Comparison of ENCODE assay signal across 23 cellular contexts in the genomic region with DNA sequence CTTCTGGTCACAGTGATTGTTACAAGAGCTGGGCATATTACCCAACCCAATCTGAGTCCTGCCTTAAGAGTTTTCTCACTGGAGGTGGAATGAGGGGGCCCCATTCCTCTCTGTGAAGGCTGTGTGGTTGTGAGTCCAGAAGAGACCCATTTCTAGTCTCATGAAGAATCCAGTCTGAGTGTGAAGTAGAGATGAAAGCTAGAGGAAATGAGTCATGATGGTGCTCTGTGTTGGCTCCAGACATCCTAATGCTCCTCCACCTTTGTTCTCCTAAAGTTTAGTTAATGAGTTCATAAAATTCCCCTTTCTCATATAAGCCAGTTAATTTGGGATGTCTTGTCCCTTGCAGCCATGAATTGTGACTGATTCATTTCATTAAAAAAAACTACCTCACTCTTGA. TPM values are rescaled to one million over a fixed set of nuclear protein-coding genes. Genes with fewer than 3 reads are reported as not detected.
DNase-seq lines count a peak whose midpoint lies in the region; ATAC-seq and TF ChIP-seq lines count a peak whose summit lies in the region.
"Had no signal": no experiment of that assay in that cellular context is flagged by ENCODE, and none has a peak within 500 bp of the region (broad histone marks: within the 10 kb centered on the region; RNA-seq: fewer than 3 reads in every experiment).

No MANE protein-coding gene starts in this region.

- DNase-seq in AG08395 (ENCODE audit: low spot score): peak; percentile 36
- peak; percentile 58 for DNase-seq in IMR-90
- peak; percentile 36 for DNase-seq in astrocyte of the hippocampus (ENCODE audit: low read depth, low spot score)
- DNase-seq in islet precursor cell: peak; percentile 54
- no peak for DNase-seq in midbrain (lab: John Stamatoyannopoulos, UW)
- no peak for DNase-seq in sciatic nerve (ENCODE audit: low spot score)
- no peak for DNase-seq in HPDE6-E6E7 (ENCODE audit: extremely low spot score)
- no peak for DNase-seq in activated T-cell treated with anti-CD3 and anti-CD28 coated beads, Interleukin-2, amount 50 U/mL, for 1 hour
- DNase-seq: activated CD4-positive, CD25-positive, alpha-beta regulatory T cell treated with anti-CD3 and anti-CD28 coated beads, Interleukin-2, amount 50 U/mL, for 72 hours; adrenal gland; CD4-positive, alpha-beta memory T cell; H9; heart left ventricle; NCI-H1105 treated with DMSO at 0.1 percent for 48 hours; nephron progenitor cell; NK-92 treated with Interleukin-12 subunit alpha and Interleukin-12 subunit beta, amount 100 ng/mL, for 24 hours; psoas muscle; stimulated activated CD4-positive, alpha-beta T cell treated with anti-CD3 and anti-CD28 coated beads, Interleukin-12 subunit alpha, Interleukin-12 subunit beta, amount 100 ng/mL, for 4 hours; T-helper 17 cell; transverse colon had no signal

- dilution Hi-C loops in IMR-90 (cut with HindIII; ENCODE audit: low sequenced_read_pairs, unreplicated experiment): no loop called here

- intact Hi-C loops in IMR-90 (cut with micrococcal nuclease) (no loop called here), sciatic nerve (cut with DNase I) (no loop called here)

- H3K9ac ChIP-seq in IMR-90 (ENCODE audit: low read depth, low read length): no peak overlapping the region

- no peak for TF ChIP-seq CTCF in IMR-90 (conservative IDR thresholded peaks at IDR 0.05; ENCODE audit: low read depth, low read length)

- H2AFZ ChIP-seq in IMR-90 (replicated peaks; ENCODE audit: low read length, poor library complexity): peak overlapping the region; percentile 61

- no peaks in the 10 kb centered on the region for H3K36me3 ChIP-seq in IMR-90 (ENCODE audit: control insufficient read depth, insufficient read depth, low read length)
- H3K36me3 ChIP-seq: adrenal gland, heart left ventricle, transverse colon had no signal

- peak overlapping the region; percentile 73 for H3K18ac ChIP-seq in IMR-90 (ENCODE audit: low read depth, low read length)

- no peak for TF ChIP-seq POLR2A in IMR-90 (IDR thresholded peaks at IDR 0.05; ENCODE audit: low read depth, low read length)

- peak overlapping the region; percentile 97 for H2BK20ac ChIP-seq in IMR-90 (ENCODE audit: low read depth, low read length)

- CTCF ChIA-PET in IMR-90 (lab: Yijun Ruan, JAX): interaction anchor here (0.9 kb wide), 1 partner anchor 150 kb away, joined by 3 read pairs; no protein-coding TSS in a partner anchor

- ATAC-seq in IMR-90 (ENCODE audit: low read depth): peak; percentile 40
- no peak for ATAC-seq in sciatic nerve
- ATAC-seq: psoas muscle, Right ventricle myocardium inferior, T-helper 17 cell had no signal

- peak overlapping the region; percentile 92 for H3K14ac ChIP-seq in IMR-90 (replicated peaks; ENCODE audit: low read depth, low read length)

- H2BK5ac ChIP-seq in IMR-90 (ENCODE audit: low read depth, low read length, poor library complexity, severe bottlenecking): peak overlapping the region; percentile 56

- H4K91ac ChIP-seq in IMR-90 (ENCODE audit: insufficient read depth, low read depth, low read length): peak overlapping the region; percentile 86

- no peaks in the 10 kb centered on the region for H4K20me1 ChIP-seq in IMR-90 (ENCODE audit: insufficient read depth, low read length)

- peaks cover 12% of the 10 kb centered on the region for H3K4me1 ChIP-seq in IMR-90 (ENCODE audit: control insufficient read depth, insufficient read depth, low read length)
- H3K4me1 ChIP-seq: adrenal gland, psoas muscle, transverse colon had no signal

- no peak for TF ChIP-seq RAD21 in IMR-90 (IDR thresholded peaks at IDR 0.05; ENCODE audit: low read length)

- no peak overlapping the region for H3K4me2 ChIP-seq in IMR-90 (ENCODE audit: low read depth, low read length)

- H3K27ac ChIP-seq in IMR-90 (ENCODE audit: insufficient read depth, low read length): peak overlapping the region; percentile 15; the same call in 1 of the 2 replicates
- H3K27ac ChIP-seq: adrenal gland, coronary artery, epithelial cell of prostate, heart left ventricle, psoas muscle, transverse colon had no signal

- in situ Hi-C loops in IMR-90 (cut with MboI; ENCODE audit: low sequenced_read_pairs): no loop called here

- H3K56ac ChIP-seq in IMR-90 (ENCODE audit: extremely low read depth, insufficient read depth, low read length): 0 out of 2 replicates have a peak overlapping the region, but pooled peaks have one; percentile 33

- peak overlapping the region; percentile 49; the same call in 1 of the 2 replicates for H3K23ac ChIP-seq in IMR-90 (ENCODE audit: low read depth, low read length)

- H3K9me3 ChIP-seq in IMR-90 (ENCODE audit: control insufficient read depth, insufficient read depth, low read length): no peaks in the 10 kb centered on the region
- H3K9me3 ChIP-seq: adrenal gland, heart left ventricle, psoas muscle, transverse colon had no signal

- POLR2A ChIA-PET in IMR-90 (lab: Charles Lee; ENCODE audit: unreplicated experiment): no interaction called here

- no peaks in the 10 kb centered on the region for H3K27me3 ChIP-seq in IMR-90 (ENCODE audit: control insufficient read depth, insufficient read depth, low read length)
- H3K27me3 ChIP-seq: adrenal gland, heart left ventricle, transverse colon had no signal

- peak overlapping the region; percentile 55 to 76 for H4K8ac ChIP-seq in IMR-90 (ENCODE audit: low read depth in 2 of 2, low read length in 2 of 2)

- H2AK5ac ChIP-seq in IMR-90 (ENCODE audit: low read depth, low read length): peak overlapping the region; percentile 87

- H2AK9ac ChIP-seq in IMR-90 (replicated peaks; ENCODE audit: low read depth, low read length, poor library complexity): peak overlapping the region; percentile 20

- no peak overlapping the region for H3K4me3 ChIP-seq in IMR-90 (ENCODE audit: insufficient read depth, low read depth, low read length)
- H3K4me3 ChIP-seq: adrenal gland, coronary artery, heart left ventricle, psoas muscle, transverse colon had no signal

- peak overlapping the region; percentile 93; the same call in 2 of the 3 replicates for H2BK15ac ChIP-seq in IMR-90 (ENCODE audit: low read depth, low read length)

- BruUV-seq in IMR-90 (replicated peaks; lab: Mats Ljungman, UMichigan): no TSS peak

- H2BK120ac ChIP-seq in IMR-90 (ENCODE audit: low read depth, low read length): peak overlapping the region; percentile 96

- peak overlapping the region; percentile 95 for H3K4ac ChIP-seq in IMR-90 (ENCODE audit: low read depth, low read length)

- H4K5ac ChIP-seq in IMR-90 (ENCODE audit: low read depth, low read length): peak overlapping the region; percentile 46; the same call in 1 of the 2 replicates

- no peaks in the 10 kb centered on the region for H3K79me1 ChIP-seq in IMR-90 (ENCODE audit: low read depth in 1 of 2, low read length in 2 of 2)

- peaks cover 18% of the 10 kb centered on the region; the same call in 1 of the 2 replicates for H3K9me1 ChIP-seq in IMR-90 (ENCODE audit: insufficient read depth, low read length)

TF ChIP-seq in IMR-90, 13 proteins besides CTCF, POLR2A, EP300 and RAD21:
- no peak for TF ChIP-seq RCOR1 (IDR thresholded peaks at IDR 0.05; ENCODE audit: insufficient replicate concordance, low read length)
- 0 out of 2 replicates have a peak, but pooled peaks have one; percentile 2 for TF ChIP-seq CEBPB (IDR thresholded peaks at IDR 0.05; ENCODE audit: low read depth, low read length)

RNA-seq across cellular contexts. Expression of a gene that starts 50.8 kb away (rescaled TPM):
- total RNA-seq in IMR-90 (2012; rRNA removed) (2.5 and 3.0 TPM in 2 replicates), sciatic nerve (16.0 TPM)
- 0.87 and 1.7 TPM in 2 replicates for polyA plus RNA-seq in IMR-90 (2012; rRNA removed)
- polyA plus RNA-seq in IMR-90 (2012; cell fraction: cytosol; rRNA removed): 0.42 and 0.52 TPM in 2 replicates
- 0.48 and 2.8 TPM in 2 replicates for polyA plus RNA-seq in IMR-90 (2012; cell fraction: nucleus; rRNA removed; ENCODE audit: low replicate concordance)
- total RNA-seq: H9 had no signal

Comparison
In these comparisons a context has a peak if more than half of its experiments do, and no peak if none do; other contexts are left out.
1. DNase-seq: peak in AG08395 (single experiment), IMR-90 (single experiment), astrocyte of the hippocampus (single experiment) and islet precursor cell (single experiment); none in midbrain (single experiment), sciatic nerve (single experiment), HPDE6-E6E7 (single experiment) and activated T-cell treated with anti-CD3 and anti-CD28 coated beads, Interleukin-2, amount 50 U/mL, for 1 hour (single experiment).